ENCODE assay signal across 17 cellular contexts in genomic region chr10:71284544-71285179, GRCh38.
"Had no signal": no experiment of that assay in that cellular context is flagged by ENCODE, and none has a peak within 500 bp of the region (broad histone marks: within the 10 kb centered on the region; RNA-seq: fewer than 3 reads in every experiment).

No MANE protein-coding gene starts in this region.

- H3K27ac ChIP-seq: cardiac muscle cell, ovary, right lobe of liver, stomach, testis, upper lobe of left lung had no signal

- H3K27ac Mint-ChIP-seq: activated CD4-positive, alpha-beta T cell treated with anti-CD3 and anti-CD28 coated beads for 36 hours; activated CD8-positive, alpha-beta memory T cell treated with anti-CD3 and anti-CD28 coated beads, Interleukin-2, amount 10 ng/mL, durations not matched to agents 7 days and 5 days; activated naive CD8-positive, alpha-beta T cell treated with anti-CD3 and anti-CD28 coated beads for 36 hours; activated T-helper 17 cell treated with anti-CD3 and anti-CD28 coated beads, Interleukin-2, amount 50 U/mL, for 72 hours; T-helper 2 cell treated with Interferon-gamma antibody and Interleukin-4, amounts not matched to agents 5 μg/mL and 100 μg/mL, for 36 hours; WTC11 had no signal

- H3K9me3 Mint-ChIP-seq: activated naive CD8-positive, alpha-beta T cell treated with anti-CD3 and anti-CD28 coated beads for 36 hours; activated T-helper 17 cell treated with anti-CD3 and anti-CD28 coated beads, Interleukin-2, amount 50 U/mL, for 72 hours; neural crest cell; T-helper 2 cell treated with Interferon-gamma antibody and Interleukin-4, amounts not matched to agents 5 μg/mL and 100 μg/mL, for 36 hours; WTC11 had no signal

- DNase-seq: amniotic stem cell, foreskin melanocyte, islet precursor cell had no signal

- H3K4me3 ChIP-seq: cardiac muscle cell, dorsolateral prefrontal cortex, ovary, right lobe of liver, stomach, testis, upper lobe of left lung had no signal

- H3K4me3 Mint-ChIP-seq: activated CD4-positive, alpha-beta T cell treated with anti-CD3 and anti-CD28 coated beads for 36 hours; activated CD8-positive, alpha-beta memory T cell treated with anti-CD3 and anti-CD28 coated beads, Interleukin-2, amount 10 ng/mL, durations not matched to agents 7 days and 5 days; activated naive CD8-positive, alpha-beta T cell treated with anti-CD3 and anti-CD28 coated beads for 36 hours; activated T-helper 17 cell treated with anti-CD3 and anti-CD28 coated beads, Interleukin-2, amount 50 U/mL, for 72 hours; neural crest cell; T-helper 2 cell treated with Interferon-gamma antibody and Interleukin-4, amounts not matched to agents 5 μg/mL and 100 μg/mL, for 36 hours; WTC11 had no signal

- H3K36me3 ChIP-seq: ovary, right lobe of liver had no signal

- H3K27me3 ChIP-seq: cardiac muscle cell, dorsolateral prefrontal cortex, ovary, right lobe of liver, stomach, testis, upper lobe of left lung had no signal

- H3K36me3 Mint-ChIP-seq: activated CD8-positive, alpha-beta memory T cell treated with anti-CD3 and anti-CD28 coated beads, Interleukin-2, amount 10 ng/mL, durations not matched to agents 7 days and 5 days; activated naive CD8-positive, alpha-beta T cell treated with anti-CD3 and anti-CD28 coated beads for 36 hours had no signal

- H3K4me1 ChIP-seq: stomach, testis had no signal

- H3K27me3 Mint-ChIP-seq: activated CD4-positive, alpha-beta T cell treated with anti-CD3 and anti-CD28 coated beads for 36 hours; activated CD8-positive, alpha-beta memory T cell treated with anti-CD3 and anti-CD28 coated beads, Interleukin-2, amount 10 ng/mL, durations not matched to agents 7 days and 5 days; activated naive CD8-positive, alpha-beta T cell treated with anti-CD3 and anti-CD28 coated beads for 36 hours; activated T-helper 17 cell treated with anti-CD3 and anti-CD28 coated beads, Interleukin-2, amount 50 U/mL, for 72 hours had no signal

- H3K9me3 ChIP-seq: ovary, right lobe of liver, stomach, testis, upper lobe of left lung had no signal

- H3K4me1 Mint-ChIP-seq: activated CD4-positive, alpha-beta T cell treated with anti-CD3 and anti-CD28 coated beads for 36 hours; activated CD8-positive, alpha-beta memory T cell treated with anti-CD3 and anti-CD28 coated beads, Interleukin-2, amount 10 ng/mL, durations not matched to agents 7 days and 5 days; activated naive CD8-positive, alpha-beta T cell treated with anti-CD3 and anti-CD28 coated beads for 36 hours; activated T-helper 17 cell treated with anti-CD3 and anti-CD28 coated beads, Interleukin-2, amount 50 U/mL, for 72 hours had no signal
